ENCODE assay signal across 36 cellular contexts in the genomic region with DNA sequence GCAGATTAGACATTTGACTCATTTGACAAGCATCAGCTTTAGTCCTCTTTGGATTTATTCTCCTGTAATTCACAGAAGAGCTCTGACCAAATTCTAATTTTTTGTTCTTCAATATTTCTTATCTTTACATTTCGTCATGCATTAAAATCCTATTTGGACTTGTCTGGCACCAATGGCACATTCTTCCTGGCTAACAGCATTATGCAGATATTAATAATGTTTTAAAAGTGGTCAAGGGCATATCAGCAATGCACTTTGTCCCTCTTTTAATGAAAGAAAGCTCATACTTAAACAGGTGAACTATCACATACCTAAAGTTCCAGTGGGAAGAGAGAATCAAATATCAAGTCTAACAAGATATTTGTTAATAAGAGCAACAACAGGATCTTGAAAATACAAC.
"Had no signal": no experiment of that assay in that cellular context is flagged by ENCODE, and none has a peak within 500 bp of the region (broad histone marks: within the 10 kb centered on the region; RNA-seq: fewer than 3 reads in every experiment).

No MANE protein-coding gene starts in this region.

- H3K36me3 Mint-ChIP-seq: activated naive CD4-positive, alpha-beta T cell treated with anti-CD3 and anti-CD28 coated beads, Interleukin-2, amount 50 U/mL, for 72 hours; activated naive CD8-positive, alpha-beta T cell treated with anti-CD3 and anti-CD28 coated beads for 36 hours; WTC11 had no signal

- FAIRE-seq: TTC549 had no signal

- H3K27ac Mint-ChIP-seq: activated CD4-positive, alpha-beta T cell treated with anti-CD3 and anti-CD28 coated beads for 36 hours; activated CD4-positive, alpha-beta T cell treated with anti-CD3 and anti-CD28 coated beads, Interleukin-2, amount 10 ng/mL, durations not matched to agents 7 days and 5 days; activated CD8-positive, alpha-beta T cell treated with anti-CD3 and anti-CD28 coated beads for 36 hours; activated naive CD4-positive, alpha-beta T cell treated with anti-CD3 and anti-CD28 coated beads for 36 hours; activated naive CD4-positive, alpha-beta T cell treated with anti-CD3 and anti-CD28 coated beads, Interleukin-2, amount 50 U/mL, for 72 hours; activated naive CD8-positive, alpha-beta T cell treated with anti-CD3 and anti-CD28 coated beads for 36 hours; activated T-cell treated with anti-CD3 and anti-CD28 coated beads, Interleukin-2, amount 50 U/mL, for 72 hours; activated T-helper 1 cell treated with anti-CD3 and anti-CD28 coated beads, Interleukin-12 subunit alpha, Interleukin-12 subunit beta, Interleukin-2, Interleukin-4 antibody, amounts not matched to agents 30 ng/mL and 10 ng/mL and 1 ng/mL, durations not matched to agents 14 hours and 24 hours and 36 hours; activated T-helper 17 cell treated with anti-CD3 and anti-CD28 coated beads, Interleukin-2, amount 50 U/mL, for 72 hours; T-helper 1 cell treated with Interleukin-12 subunit alpha and Interleukin-12 subunit beta and Interleukin-4 antibody, amounts not matched to agents 30 μg/mL and 1 μg/mL, for 36 hours; T-helper 2 cell treated with Interferon-gamma antibody and Interleukin-4, amounts not matched to agents 5 μg/mL and 100 μg/mL, for 36 hours; WTC11 had no signal

- H3K4me1 Mint-ChIP-seq: activated CD4-positive, alpha-beta T cell treated with anti-CD3 and anti-CD28 coated beads for 36 hours; activated CD4-positive, alpha-beta T cell treated with anti-CD3 and anti-CD28 coated beads, Interleukin-2, amount 10 ng/mL, durations not matched to agents 7 days and 5 days; activated naive CD8-positive, alpha-beta T cell treated with anti-CD3 and anti-CD28 coated beads for 36 hours; activated T-helper 17 cell treated with anti-CD3 and anti-CD28 coated beads, Interleukin-2, amount 50 U/mL, for 72 hours had no signal

- DNase-seq: activated CD4-positive, alpha-beta T cell treated with anti-CD3 and anti-CD28 coated beads for 1 hour; activated CD4-positive, alpha-beta T cell treated with anti-CD3 and anti-CD28 coated beads for 36 hours; activated CD4-positive, alpha-beta T cell treated with anti-CD3 and anti-CD28 coated beads for 48 hours; activated CD4-positive, alpha-beta T cell treated with anti-CD3 and anti-CD28 coated beads, Interleukin-2, amount 10 ng/mL, durations not matched to agents 7 days and 5 days; activated CD4-positive, alpha-beta T cell treated with anti-CD3 and anti-CD28 coated beads, Interleukin-2, amount 50 U/mL, for 48 hours; activated CD4-positive, CD25-positive, alpha-beta regulatory T cell; activated CD8-positive, alpha-beta memory T cell treated with anti-CD3 and anti-CD28 coated beads, Interleukin-2, amount 50 U/mL, for 4 hours; activated CD8-positive, alpha-beta T cell treated with anti-CD3 and anti-CD28 coated beads for 36 hours; activated effector memory CD4-positive, alpha-beta T cell treated with anti-CD3 and anti-CD28 coated beads, Interleukin-2, amount 50 U/mL, for 16 hours; activated gamma-delta T cell treated with Interleukin-2 at 50 U/mL for 16 hours; activated naive CD4-positive, alpha-beta T cell; activated naive CD4-positive, alpha-beta T cell treated with anti-CD3 and anti-CD28 coated beads for 36 hours; activated naive CD4-positive, alpha-beta T cell treated with anti-CD3 and anti-CD28 coated beads, Interleukin-2, amount 50 U/mL, for 16 hours; activated naive CD8-positive, alpha-beta T cell treated with anti-CD3 and anti-CD28 coated beads for 36 hours; activated T-cell treated with anti-CD3 and anti-CD28 coated beads for 4 hours; activated T-cell treated with anti-CD3 and anti-CD28 coated beads, Interleukin-2, amount 50 U/mL, for 1 hour; activated T-cell treated with anti-CD3 and anti-CD28 coated beads, Interleukin-2, amount 50 U/mL, for 4 hours; activated T-cell treated with anti-CD3 and anti-CD28 coated beads, Interleukin-2, amount 50 U/mL, for 72 hours; adrenal gland; amniotic stem cell; aorta; body of pancreas; brain microvascular endothelial cell; central memory CD4-positive, alpha-beta T cell; T-helper 1 cell; T-helper 2 cell; T-helper 9 cell; WERI-Rb-1 had no signal

- H3K9me3 Mint-ChIP-seq: activated CD4-positive, alpha-beta T cell treated with anti-CD3 and anti-CD28 coated beads, Interleukin-2, amount 10 ng/mL, durations not matched to agents 7 days and 5 days; activated CD8-positive, alpha-beta T cell treated with anti-CD3 and anti-CD28 coated beads for 36 hours; activated naive CD4-positive, alpha-beta T cell treated with anti-CD3 and anti-CD28 coated beads for 36 hours; activated naive CD4-positive, alpha-beta T cell treated with anti-CD3 and anti-CD28 coated beads, Interleukin-2, amount 50 U/mL, for 72 hours; activated naive CD8-positive, alpha-beta T cell treated with anti-CD3 and anti-CD28 coated beads for 36 hours; activated T-cell treated with anti-CD3 and anti-CD28 coated beads, Interleukin-2, amount 50 U/mL, for 4 hours; activated T-cell treated with anti-CD3 and anti-CD28 coated beads, Interleukin-2, amount 50 U/mL, for 72 hours; activated T-helper 1 cell treated with anti-CD3 and anti-CD28 coated beads, Interleukin-12 subunit alpha, Interleukin-12 subunit beta, Interleukin-2, Interleukin-4 antibody, amounts not matched to agents 30 ng/mL and 10 ng/mL and 1 ng/mL, durations not matched to agents 14 hours and 24 hours and 36 hours; activated T-helper 17 cell treated with anti-CD3 and anti-CD28 coated beads, Interleukin-2, amount 50 U/mL, for 72 hours; T-helper 1 cell treated with Interleukin-12 subunit alpha and Interleukin-12 subunit beta and Interleukin-4 antibody, amounts not matched to agents 30 μg/mL and 1 μg/mL, for 36 hours; T-helper 2 cell treated with Interferon-gamma antibody and Interleukin-4, amounts not matched to agents 5 μg/mL and 100 μg/mL, for 36 hours; WTC11 had no signal

- H3K4me3 Mint-ChIP-seq: activated CD4-positive, alpha-beta T cell treated with anti-CD3 and anti-CD28 coated beads for 36 hours; activated CD4-positive, alpha-beta T cell treated with anti-CD3 and anti-CD28 coated beads, Interleukin-2, amount 10 ng/mL, durations not matched to agents 7 days and 5 days; activated CD8-positive, alpha-beta T cell treated with anti-CD3 and anti-CD28 coated beads for 36 hours; activated naive CD4-positive, alpha-beta T cell treated with anti-CD3 and anti-CD28 coated beads for 36 hours; activated naive CD8-positive, alpha-beta T cell treated with anti-CD3 and anti-CD28 coated beads for 36 hours; activated T-cell treated with anti-CD3 and anti-CD28 coated beads, Interleukin-2, amount 50 U/mL, for 4 hours; activated T-cell treated with anti-CD3 and anti-CD28 coated beads, Interleukin-2, amount 50 U/mL, for 72 hours; activated T-helper 1 cell treated with anti-CD3 and anti-CD28 coated beads, Interleukin-12 subunit alpha, Interleukin-12 subunit beta, Interleukin-2, Interleukin-4 antibody, amounts not matched to agents 30 ng/mL and 10 ng/mL and 1 ng/mL, durations not matched to agents 14 hours and 24 hours and 36 hours; activated T-helper 17 cell treated with anti-CD3 and anti-CD28 coated beads, Interleukin-2, amount 50 U/mL, for 72 hours; T-helper 1 cell treated with Interleukin-12 subunit alpha and Interleukin-12 subunit beta and Interleukin-4 antibody, amounts not matched to agents 30 μg/mL and 1 μg/mL, for 36 hours; T-helper 2 cell treated with Interferon-gamma antibody and Interleukin-4, amounts not matched to agents 5 μg/mL and 100 μg/mL, for 36 hours; WTC11 had no signal

- H3K27me3 Mint-ChIP-seq: activated CD4-positive, alpha-beta T cell treated with anti-CD3 and anti-CD28 coated beads for 36 hours; activated CD4-positive, alpha-beta T cell treated with anti-CD3 and anti-CD28 coated beads, Interleukin-2, amount 10 ng/mL, durations not matched to agents 7 days and 5 days; activated CD8-positive, alpha-beta T cell treated with anti-CD3 and anti-CD28 coated beads for 36 hours; activated naive CD8-positive, alpha-beta T cell treated with anti-CD3 and anti-CD28 coated beads for 36 hours; activated T-helper 17 cell treated with anti-CD3 and anti-CD28 coated beads, Interleukin-2, amount 50 U/mL, for 72 hours had no signal

- H3K27ac ChIP-seq: adrenal gland, brain microvascular endothelial cell, breast epithelium, WERI-Rb-1 had no signal
